In the genomic region with DNA sequence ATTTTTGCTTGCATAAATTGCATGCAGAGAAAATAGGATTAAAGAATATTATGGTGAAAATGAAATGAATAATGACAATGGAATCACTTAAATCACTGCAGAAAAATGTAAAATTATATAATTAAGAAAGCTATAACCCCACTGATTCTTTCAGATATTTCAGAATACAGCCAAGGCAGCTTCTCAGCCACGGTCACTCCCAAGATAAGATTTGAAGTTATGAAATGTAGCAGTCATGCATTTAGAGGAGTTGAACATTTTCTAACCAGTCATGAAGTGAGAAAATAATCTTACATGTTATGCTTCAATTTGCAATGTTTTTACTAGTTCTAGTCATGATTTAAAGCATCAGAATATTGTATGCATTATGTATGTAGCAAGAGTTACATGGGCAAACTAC, we compare ENCODE assay signal across 13 cellular contexts. TPM values are rescaled to one million over a fixed set of nuclear protein-coding genes. Genes with fewer than 3 reads are reported as not detected.
DNase-seq lines count a peak whose midpoint lies in the region; ATAC-seq and TF ChIP-seq lines count a peak whose summit lies in the region.
"Had no signal": no experiment of that assay in that cellular context is flagged by ENCODE, and none has a peak within 500 bp of the region (broad histone marks: within the 10 kb centered on the region; RNA-seq: fewer than 3 reads in every experiment).

No MANE protein-coding gene starts in this region.

- intact Hi-C loops in Right ventricle myocardium superior (cut with DNase I) = no loop called here
- intact Hi-C loops in cardiac septum (cut with DNase I) = no loop called here
- intact Hi-C loops in sciatic nerve (cut with DNase I) = no loop called here

- no peak overlapping the region for H3K4me3 ChIP-seq in fibroblast of the aortic adventitia (ENCODE audit: low read depth, low read length)
- H3K4me3 ChIP-seq: A549, GM23338 had no signal

- peak; percentile 34 for ATAC-seq in Right ventricle myocardium superior (ENCODE audit: poor library complexity)
- ATAC-seq in SK-N-SH treated with all-trans-retinoic acid at 6 μM for 48 hours = no peak; the same call in 2 of the 3 replicates
- no peak for ATAC-seq in sciatic nerve
- no peak for ATAC-seq in GM21786 (IDR thresholded peaks at IDR 0.05; ENCODE audit: unreplicated experiment)
- ATAC-seq: A549, GM23338 had no signal

- TF ChIP-seq CTCF in fibroblast of the aortic adventitia (IDR thresholded peaks at IDR 0.05; ENCODE audit: insufficient read depth, low read length) = no peak

- DNase-seq in Right ventricle myocardium superior (no peak), cardiac septum (ENCODE audit: low spot score) (no peak), fibroblast of the aortic adventitia (ENCODE audit: low read depth) (peak; percentile 65), sciatic nerve (ENCODE audit: low spot score) (no peak)
- no peak for DNase-seq in activated naive CD4-positive, alpha-beta T cell treated with Interleukin-2 at 50 U/mL for 16 hours
- DNase-seq: AML-193; Caco-2; CD4-positive, alpha-beta T cell; HCEC 1CT had no signal

TF ChIP-seq in SK-N-SH treated with all-trans-retinoic acid at 6 μM for 48 hours, 23 proteins besides CTCF, POLR2A, EP300 and RAD21:
- no peak for TF ChIP-seq TOX (CRISPR knock-in tag; IDR thresholded peaks at IDR 0.05; ENCODE audit: borderline replicate concordance)
- TF ChIP-seq ISL1 (CRISPR knock-in tag; IDR thresholded peaks at IDR 0.05) = peak; percentile 44
- TF ChIP-seq ZC3H10 (CRISPR knock-in tag; IDR thresholded peaks at IDR 0.05) = no peak
- TF ChIP-seq PPARA (CRISPR knock-in tag; IDR thresholded peaks at IDR 0.05; ENCODE audit: borderline replicate concordance) = no peak

RNA-seq across cellular contexts. Expression of a gene that starts 13.3 kb away (rescaled TPM):
- 6.3 TPM for total RNA-seq in Right ventricle myocardium superior
- total RNA-seq in cardiac septum = 7.3 TPM
- total RNA-seq in fibroblast of the aortic adventitia (ENCODE audit: low replicate concordance) = 39.2 and 46.5 TPM in 2 replicates
- total RNA-seq in sciatic nerve = 58.5 TPM
